Comparison of ENCODE assay signal across 18 cellular contexts in genomic region chr7:81159402-81159801, GRCh38.
DNase-seq lines count a peak whose midpoint lies in the region; ATAC-seq and TF ChIP-seq lines count a peak whose summit lies in the region.
"Had no signal": no experiment of that assay in that cellular context is flagged by ENCODE, and none has a peak within 500 bp of the region (broad histone marks: within the 10 kb centered on the region; RNA-seq: fewer than 3 reads in every experiment).

No MANE protein-coding gene starts in this region.

- in situ Hi-C loops in astrocyte of the spinal cord (cut with HindIII; ENCODE audit: low sequenced_read_pairs): no loop called here

- peaks cover 38% of the 10 kb centered on the region for H3K4me1 ChIP-seq in mesodermal cell (ENCODE audit: control insufficient read depth, insufficient read depth, low read length, poor library complexity, severe bottlenecking)
- H3K4me1 ChIP-seq: thyroid gland had no signal

- WGBS in mesodermal cell (ENCODE audit: insufficient coverage in 2 of 2), 2 experiments: 56% methylated on average over 1 of the region's 2 CpGs; no CpG with 5 or more reads in 1 of the 2 experiments

- intact Hi-C loops in head of caudate nucleus (cut with DNase I): no loop called here

- H3K4me3 ChIP-seq in astrocyte of the spinal cord (ENCODE audit: low read depth, low read length) (no peak overlapping the region), mesodermal cell (ENCODE audit: extremely low read depth, insufficient read depth, low read length, poor library complexity, severe bottlenecking) (no peak overlapping the region)
- H3K4me3 ChIP-seq: BLaER1 treated with 17β-estradiol and CSF1 and Interleukin-3, amounts not matched to agents 10 nM and 100 nM; thyroid gland had no signal

- no peaks in the 10 kb centered on the region for H3K36me3 ChIP-seq in mesodermal cell (ENCODE audit: control insufficient read depth, insufficient read depth, low read length)
- H3K36me3 ChIP-seq: BLaER1 treated with 17β-estradiol and CSF1 and Interleukin-3, amounts not matched to agents 10 nM and 100 nM; thyroid gland had no signal

- DNase-seq in DMS53 treated with DMSO at 0.1 percent for 48 hours (lab: John Stamatoyannopoulos, UW; ENCODE audit: unreplicated experiment) (peak; percentile 88), LHCN-M2 (ENCODE audit: low read depth) (peak; percentile 67), astrocyte of the spinal cord (ENCODE audit: low read depth, low spot score) (peak; percentile 46), 8988T (no peak), head of caudate nucleus (no peak)
- DNase-seq: activated T-cell treated with anti-CD3 and anti-CD28 coated beads, Interleukin-2, amount 50 U/mL, for 72 hours; hypothalamus; left ventricle myocardium superior; NCI-H146; NCI-H82; retina; stimulated activated CD4-positive, alpha-beta T cell treated with anti-CD3 and anti-CD28 coated beads, Interleukin-4, amount 100 ng/mL, for 24 hours; thyroid gland had no signal

- no peak for TF ChIP-seq CTCF in astrocyte of the spinal cord (IDR thresholded peaks at IDR 0.05; ENCODE audit: low read depth, low read length)

- H3K9me3 ChIP-seq in mesodermal cell (ENCODE audit: control insufficient read depth, low read length): no peaks in the 10 kb centered on the region
- H3K9me3 ChIP-seq: BLaER1 treated with 17β-estradiol and CSF1 and Interleukin-3, amounts not matched to agents 10 nM and 100 nM; thyroid gland had no signal

- H3K27ac ChIP-seq in mesodermal cell (ENCODE audit: low read depth, low read length, severe bottlenecking): peak overlapping the region; percentile 11
- H3K27ac ChIP-seq: BLaER1 treated with 17β-estradiol and CSF1 and Interleukin-3, amounts not matched to agents 10 nM and 100 nM; thyroid gland had no signal

- no peak for ATAC-seq in GM21723 (IDR thresholded peaks at IDR 0.05; ENCODE audit: unreplicated experiment)
- ATAC-seq in HG03135 (IDR thresholded peaks at IDR 0.05; ENCODE audit: unreplicated experiment): no peak
- ATAC-seq: activated T-cell treated with anti-CD3 and anti-CD28 coated beads, Interleukin-2, amount 50 U/mL, for 72 hours; left ventricle myocardium superior; natural killer cell treated with Interleukin-12 subunit alpha and Interleukin-12 subunit beta and Interleukin-15 and Interleukin-18, amount 100 ng/mL, for 72 hours had no signal

Comparison
In these comparisons a context has a peak if more than half of its experiments do, and no peak if none do; other contexts are left out.
1. DNase-seq: peak in DMS53 treated with DMSO at 0.1 percent for 48 hours (single experiment), LHCN-M2 (single experiment) and astrocyte of the spinal cord (single experiment); none in 8988T (single experiment) and head of caudate nucleus (0 of 42).